Comparison of ENCODE assay signal across 8 cellular contexts in genomic region chr6:28982476-28983266, GRCh38. TPM values are rescaled to one million over a fixed set of nuclear protein-coding genes. Genes with fewer than 3 reads are reported as not detected.
DNase-seq lines count a peak whose midpoint lies in the region; ATAC-seq and TF ChIP-seq lines count a peak whose summit lies in the region.

No MANE protein-coding gene starts in this region.

- peak overlapping the region; percentile 78 for H3K27ac ChIP-seq in muscle layer of duodenum (ENCODE audit: low read length)

- H3K9me3 ChIP-seq in muscle layer of duodenum (ENCODE audit: control insufficient read depth in 1 of 2, low read length in 2 of 2), result no peaks in the 10 kb centered on the region

- no peaks in the 10 kb centered on the region for H3K36me3 ChIP-seq in muscle layer of duodenum (ENCODE audit: control insufficient read depth in 1 of 2, insufficient read depth in 2 of 2, low read length in 2 of 2)

- no peaks in the 10 kb centered on the region for H3K4me1 ChIP-seq in muscle layer of duodenum (ENCODE audit: control insufficient read depth in 1 of 2, insufficient read depth in 2 of 2, low read length in 2 of 2)

- H3K4me3 ChIP-seq in Jurkat, Clone E6-1 (ENCODE audit: low read length), result peak overlapping the region; percentile 96
- peak overlapping the region; percentile 74 for H3K4me3 ChIP-seq in epithelial cell of esophagus (ENCODE audit: low read length)
- peak overlapping the region; percentile 92 to 94 for H3K4me3 ChIP-seq in muscle layer of duodenum (ENCODE audit: low read depth in 1 of 2, low read length in 2 of 2)

- DNase-seq in ELF-1 (ENCODE audit: low read depth, low spot score) (peak; percentile 60), T follicular helper cell (ENCODE audit: low read depth) (peak; percentile 9), epithelial cell of esophagus (ENCODE audit: low read depth) (peak; percentile 69), NCI-H2081 (lab: John Stamatoyannopoulos, UW) (no peak), COR-L47 (lab: John Stamatoyannopoulos, UW) (no peak)
- DNase-seq in Jurkat, Clone E6-1 (ENCODE audit: low read depth, low spot score), result peak; percentile 60

- no peak for ATAC-seq in HG02981 (IDR thresholded peaks at IDR 0.05; ENCODE audit: unreplicated experiment)

- peak; percentile 32 for TF ChIP-seq CTCF in epithelial cell of esophagus (IDR thresholded peaks at IDR 0.05; ENCODE audit: insufficient read depth, low read depth, low read length, missing control alignments)

- H3K27me3 ChIP-seq in muscle layer of duodenum (ENCODE audit: low read depth, low read length), result no peaks in the 10 kb centered on the region

RNA-seq across cellular contexts. Expression of gene ZNF311, which starts 22.4 kb away (rescaled TPM):
- polyA plus RNA-seq in Jurkat, Clone E6-1 (2012; ENCODE audit: insufficient read depth, insufficient read length), result not detected

RNA-seq across cellular contexts. Expression of gene TRIM27, which starts 58.9 kb away (rescaled TPM):
- 56.8 TPM for polyA plus RNA-seq in Jurkat, Clone E6-1 (2012; ENCODE audit: insufficient read depth, insufficient read length)

Comparison
In these comparisons a context has a peak if more than half of its experiments do, and no peak if none do; other contexts are left out.
1. DNase-seq: peak in ELF-1 (single experiment), Jurkat, Clone E6-1 (single experiment), T follicular helper cell (single experiment) and epithelial cell of esophagus (single experiment); none in NCI-H2081 (0 of 2) and COR-L47 (single experiment).
2. Peak in every context shown above with its lines, with median percentiles within 50 percentile points of each other: H3K4me3 ChIP-seq.